In the genomic region with DNA sequence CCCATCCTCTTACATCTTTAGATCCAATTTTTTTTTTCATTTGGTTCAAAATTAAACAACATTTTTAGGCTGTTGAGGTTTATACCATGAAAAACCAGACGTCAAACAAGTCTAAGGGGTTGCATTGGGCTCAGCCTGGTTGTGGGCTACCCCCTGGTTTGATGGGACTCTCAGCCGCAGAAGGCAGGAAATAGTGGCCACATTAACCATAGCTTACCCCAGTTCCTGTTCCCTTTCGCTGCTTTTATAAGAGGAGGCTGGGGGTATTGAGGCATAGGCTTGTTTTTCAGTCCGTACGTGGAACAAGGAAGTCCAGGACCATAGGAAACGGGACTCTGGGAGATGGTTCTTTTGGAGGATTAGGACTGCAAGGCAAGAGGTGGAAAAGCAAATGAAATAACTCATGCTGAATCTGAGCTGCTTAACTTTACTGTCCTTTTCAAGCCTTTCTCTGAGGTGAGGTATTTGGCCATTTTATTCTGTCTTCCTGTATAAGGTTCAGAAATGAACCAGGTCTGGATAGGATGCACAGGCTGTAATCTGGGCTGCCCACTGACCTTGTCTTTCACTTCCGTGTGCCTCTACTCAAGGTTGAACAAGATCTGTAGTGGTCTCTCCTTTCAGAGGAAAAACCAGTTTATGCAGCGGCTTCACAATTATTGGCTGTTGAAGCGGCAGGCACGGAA, we compare ENCODE assay signal across 11 cellular contexts. TPM values are rescaled to one million over a fixed set of nuclear protein-coding genes. Genes with fewer than 3 reads are reported as not detected.
DNase-seq lines count a peak whose midpoint lies in the region; ATAC-seq and TF ChIP-seq lines count a peak whose summit lies in the region.
"Had no signal": no experiment of that assay in that cellular context is flagged by ENCODE, and none has a peak within 500 bp of the region (broad histone marks: within the 10 kb centered on the region; RNA-seq: fewer than 3 reads in every experiment).

No MANE protein-coding gene starts in this region.

- TF ChIP-seq CTCF in activated CD8-positive, alpha-beta T cell treated with anti-CD3 and anti-CD28 coated beads for 36 hours (IDR thresholded peaks at IDR 0.05) = no peak
- TF ChIP-seq CTCF in mucosa of descending colon (IDR thresholded peaks at IDR 0.05) (no peak), GM13977 (IDR thresholded peaks at IDR 0.05; ENCODE audit: extremely low read depth, insufficient read depth, missing control alignments) (no peak)

- H3K4me3 Mint-ChIP-seq in CD4-positive, alpha-beta memory T cell = peak overlapping the region; percentile 48 to 86 (median 76)
- peak overlapping the region; percentile 24 for H3K4me3 Mint-ChIP-seq in activated CD8-positive, alpha-beta T cell treated with anti-CD3 and anti-CD28 coated beads for 36 hours

- H3K27ac Mint-ChIP-seq in CD4-positive, alpha-beta memory T cell = peak overlapping the region; percentile 41 to 93 (median 75)
- H3K27ac Mint-ChIP-seq in activated CD8-positive, alpha-beta T cell treated with anti-CD3 and anti-CD28 coated beads for 36 hours = peak overlapping the region; percentile 18

- H3K36me3 ChIP-seq in CD4-positive, alpha-beta memory T cell (ENCODE audit: insufficient read depth, low read length) = peaks cover 33% of the 10 kb centered on the region
- H3K36me3 ChIP-seq in mucosa of descending colon (ENCODE audit: low read depth) = peaks cover 3% of the 10 kb centered on the region

- H3K9me3 ChIP-seq in CD4-positive, alpha-beta memory T cell (ENCODE audit: control insufficient read depth in 1 of 2, low read length in 2 of 2) = no peaks in the 10 kb centered on the region
- no peaks in the 10 kb centered on the region for H3K9me3 ChIP-seq in mucosa of descending colon
- H3K9me3 ChIP-seq: adrenal gland had no signal

- DNase-seq in CD4-positive, alpha-beta memory T cell = peak; percentile 71 to 81 (median 77)
- DNase-seq in Kasumi-1 (lab: John Stamatoyannopoulos, UW) (peak; percentile 35 to 42), mucosa of descending colon (no peak), hypothalamus (lab: John Stamatoyannopoulos, UW) (no peak), GM13977 (ENCODE audit: low spot score) (no peak), foreskin melanocyte (no peak)
- peak; percentile 72 for DNase-seq in activated CD8-positive, alpha-beta T cell treated with anti-CD3 and anti-CD28 coated beads for 36 hours
- DNase-seq: adrenal gland, erythroblast, retina had no signal

- peak overlapping the region in 1 of 2 donors; percentile 11 for H3K4me3 ChIP-seq in CD4-positive, alpha-beta memory T cell (ENCODE audit: low read length in 2 of 2)
- H3K4me3 ChIP-seq in mucosa of descending colon = no peak overlapping the region
- H3K4me3 ChIP-seq: adrenal gland had no signal

- H3K4me1 ChIP-seq in CD4-positive, alpha-beta memory T cell (ENCODE audit: insufficient read depth, low read length) = peaks cover 53% of the 10 kb centered on the region
- peaks cover 15% of the 10 kb centered on the region for H3K4me1 ChIP-seq in mucosa of descending colon (ENCODE audit: low read depth)

- POLR2A ChIA-PET in CD4-positive, alpha-beta memory T cell (lab: Charles Lee; ENCODE audit: partially characterized antibody) = interaction anchor here (0.6 to 2.6 kb wide), 7 partner anchors 9 to 178 kb away, joined by 3 to 12 read pairs (median 5); a partner anchor contains a TSS
- POLR2A ChIA-PET in activated CD8-positive, alpha-beta T cell treated with anti-CD3 and anti-CD28 coated beads for 36 hours (lab: Charles Lee) = interaction anchor here (0.6 to 1.5 kb wide), 5 partner anchors 9 to 1878 kb away, joined by 3 to 5 read pairs (median 4); a partner anchor contains a TSS

- in situ Hi-C loops in GM13977 (cut with MboI; ENCODE audit: low pct_unique_long_range_greater_than_20kb, low sequenced_read_pairs, unreplicated experiment) = no loop called here

- H3K27me3 ChIP-seq in CD4-positive, alpha-beta memory T cell (ENCODE audit: insufficient read depth, low read length) = no peaks in the 10 kb centered on the region
- H3K27me3 ChIP-seq: adrenal gland had no signal

- H3K36me3 Mint-ChIP-seq in CD4-positive, alpha-beta memory T cell = peaks cover 61 to 65% of the 10 kb centered on the region in 2 donors
- peaks cover 79% of the 10 kb centered on the region for H3K36me3 Mint-ChIP-seq in activated CD8-positive, alpha-beta T cell treated with anti-CD3 and anti-CD28 coated beads for 36 hours (ENCODE audit: low read depth)

- intact Hi-C loops in CD4-positive, alpha-beta memory T cell (cut with micrococcal nuclease) = no loop called here
- intact Hi-C loops in activated CD8-positive, alpha-beta T cell treated with anti-CD3 and anti-CD28 coated beads for 36 hours (cut with micrococcal nuclease) = no loop called here
- intact Hi-C loops in mucosa of descending colon (cut with DNase I, micrococcal nuclease) = no loop called here

- CTCF ChIA-PET in CD4-positive, alpha-beta memory T cell (lab: Charles Lee; ENCODE audit: partially characterized antibody) = interaction anchor here (0.9 to 1.8 kb wide), 6 partner anchors 65 to 130 kb away, joined by 3 to 4 read pairs (median 4); no protein-coding TSS in a partner anchor
- CTCF ChIA-PET in activated CD8-positive, alpha-beta T cell treated with anti-CD3 and anti-CD28 coated beads for 36 hours (lab: Charles Lee) = interaction anchor here (1.0 to 1.9 kb wide), 5 partner anchors 11 to 177 kb away, joined by 3 to 6 read pairs (median 5); a partner anchor contains a TSS

- H3K27ac ChIP-seq in CD4-positive, alpha-beta memory T cell (ENCODE audit: low read depth, low read length) = no peak overlapping the region
- H3K27ac ChIP-seq: adrenal gland had no signal

- peak; percentile 82 for ATAC-seq in activated CD8-positive, alpha-beta T cell treated with anti-CD3 and anti-CD28 coated beads for 36 hours
- peak; percentile 61 for ATAC-seq in mucosa of descending colon
- ATAC-seq in GM21786 (IDR thresholded peaks at IDR 0.05; ENCODE audit: unreplicated experiment) = no peak

- H3K9me3 Mint-ChIP-seq in CD4-positive, alpha-beta memory T cell = no peaks in the 10 kb centered on the region
- H3K9me3 Mint-ChIP-seq in activated CD8-positive, alpha-beta T cell treated with anti-CD3 and anti-CD28 coated beads for 36 hours = no peaks in the 10 kb centered on the region

- H3K27me3 Mint-ChIP-seq in CD4-positive, alpha-beta memory T cell = no peaks in the 10 kb centered on the region
- no peaks in the 10 kb centered on the region for H3K27me3 Mint-ChIP-seq in activated CD8-positive, alpha-beta T cell treated with anti-CD3 and anti-CD28 coated beads for 36 hours

- peaks cover 50 to 73% (median 61%) of the 10 kb centered on the region in 4 donors for H3K4me1 Mint-ChIP-seq in CD4-positive, alpha-beta memory T cell
- peaks cover 56% of the 10 kb centered on the region for H3K4me1 Mint-ChIP-seq in activated CD8-positive, alpha-beta T cell treated with anti-CD3 and anti-CD28 coated beads for 36 hours (ENCODE audit: low read depth)

RNA-seq across cellular contexts. Expression of a gene that starts 7.7 kb away (rescaled TPM):
- total RNA-seq in CD4-positive, alpha-beta memory T cell = 10 to 100 TPM; 36.2 to 36.7 TPM
- 1 to 10 TPM; 1.8 to 7.9 TPM for polyA plus RNA-seq in CD4-positive, alpha-beta memory T cell
- total RNA-seq in activated CD8-positive, alpha-beta T cell treated with anti-CD3 and anti-CD28 coated beads for 36 hours = 10 to 100 TPM; 15.1 to 20.9 TPM
- total RNA-seq in mucosa of descending colon = 10 to 100 TPM; 74.8 to 84.6 (median 75.9) TPM

Comparison
In these comparisons a context has a peak if more than half of its experiments do, and no peak if none do; other contexts are left out.
1. DNase-seq: peak in CD4-positive, alpha-beta memory T cell (5 of 5), Kasumi-1 (2 of 2) and activated CD8-positive, alpha-beta T cell treated with anti-CD3 and anti-CD28 coated beads for 36 hours (single experiment); none in mucosa of descending colon (0 of 3), hypothalamus (0 of 51), GM13977 (single experiment) and foreskin melanocyte (single experiment).